ENCODE assay signal across 13 cellular contexts in the genomic region with DNA sequence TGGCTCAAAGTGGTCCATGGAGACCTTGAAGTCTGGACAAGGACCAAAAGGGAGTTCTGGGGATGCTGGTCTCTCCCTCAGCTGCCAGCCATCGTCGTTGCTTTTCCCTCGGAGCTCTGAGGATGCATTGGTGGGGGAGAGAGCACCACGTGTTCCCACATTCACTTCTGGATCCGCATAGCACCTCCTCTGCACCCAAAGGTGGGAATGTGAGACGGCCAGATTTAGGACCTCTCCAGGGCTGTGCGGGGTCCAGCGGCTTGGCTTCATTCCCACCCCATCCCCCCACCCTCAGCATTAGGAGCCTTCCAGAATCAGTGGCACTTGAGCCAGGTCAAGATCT. TPM values are rescaled to one million over a fixed set of nuclear protein-coding genes. Genes with fewer than 3 reads are reported as not detected.
A peak's percentile ranks its signal among the peaks of the same experiment; 100 is the strongest.
DNase-seq lines count a peak whose midpoint lies in the region; ATAC-seq and TF ChIP-seq lines count a peak whose summit lies in the region.
"Had no signal": no experiment of that assay in that cellular context is flagged by ENCODE, and none has a peak within 500 bp of the region (broad histone marks: within the 10 kb centered on the region; RNA-seq: fewer than 3 reads in every experiment).

No MANE protein-coding gene starts in this region.

- peak overlapping the region; percentile 39 to 75 for H3K4me3 Mint-ChIP-seq in effector memory CD8-positive, alpha-beta T cell
- H3K4me3 Mint-ChIP-seq in neural crest cell: peak overlapping the region; percentile 90

- H3K9me3 Mint-ChIP-seq in effector memory CD8-positive, alpha-beta T cell: no peaks in the 10 kb centered on the region
- H3K9me3 Mint-ChIP-seq in neural crest cell: no peaks in the 10 kb centered on the region
- H3K9me3 Mint-ChIP-seq: natural killer cell treated with Interleukin-12 subunit alpha and Interleukin-12 subunit beta and Interleukin-15 and Interleukin-18, amount 100 ng/mL, for 72 hours had no signal

- H3K9ac ChIP-seq in HUES48 (ENCODE audit: low read depth, low read length): no peak overlapping the region

- TF ChIP-seq POLR2A in lower leg skin (IDR thresholded peaks at IDR 0.05): no peak

- H3K4me3 ChIP-seq in ACC112 (ENCODE audit: low read depth, low read length) (peak overlapping the region; percentile 77; the same call in 1 of the 2 replicates), HUES48 (ENCODE audit: low read depth, low read length) (peak overlapping the region; percentile 73), lower leg skin (ENCODE audit: low read depth, poor library complexity, severe bottlenecking) (no peak overlapping the region)

- H3K4me1 ChIP-seq in ACC112 (ENCODE audit: control insufficient read depth, insufficient read depth, low read length, unreplicated experiment) (peaks cover 8% of the 10 kb centered on the region), HUES48 (ENCODE audit: control insufficient read depth, insufficient read depth, low read length) (peaks cover 12% of the 10 kb centered on the region)

- intact Hi-C loops in sciatic nerve (cut with DNase I) (loop anchor here (10.0 kb wide), 1 partner anchor 1169 kb away; no protein-coding TSS in a partner anchor), lower leg skin (cut with DNase I; ENCODE audit: low total_unique reads) (no loop called here)

- no peak for ATAC-seq in effector memory CD8-positive, alpha-beta T cell (replicated peaks)
- no peak for ATAC-seq in sciatic nerve
- ATAC-seq: natural killer cell treated with Interleukin-12 subunit alpha and Interleukin-12 subunit beta and Interleukin-15 and Interleukin-18, amount 100 ng/mL, for 72 hours had no signal

- H3K79me2 ChIP-seq in ACC112 (ENCODE audit: control insufficient read depth, insufficient read depth, low read length, unreplicated experiment): no peaks in the 10 kb centered on the region

- no peak overlapping the region for H3K27ac Mint-ChIP-seq in effector memory CD8-positive, alpha-beta T cell
- H3K27ac Mint-ChIP-seq in neural crest cell (ENCODE audit: unreplicated experiment): no peak overlapping the region
- H3K27ac Mint-ChIP-seq: natural killer cell treated with Interleukin-12 subunit alpha and Interleukin-12 subunit beta and Interleukin-15 and Interleukin-18, amount 100 ng/mL, for 72 hours had no signal

- H3K9me3 ChIP-seq in HUES48 (ENCODE audit: control insufficient read depth, insufficient read depth, low read length): no peaks in the 10 kb centered on the region

- no peak for TF ChIP-seq CTCF in neural crest cell (conservative IDR thresholded peaks at IDR 0.05)
- TF ChIP-seq CTCF in lower leg skin (IDR thresholded peaks at IDR 0.05): no peak

- H3K27me3 ChIP-seq in ACC112 (ENCODE audit: insufficient read depth, low read length) (no peaks in the 10 kb centered on the region), HUES48 (ENCODE audit: control insufficient read depth, insufficient read depth, low read length) (peaks cover 5% of the 10 kb centered on the region)

- H3K36me3 ChIP-seq in ACC112 (ENCODE audit: insufficient read depth, low read length) (no peaks in the 10 kb centered on the region), HUES48 (ENCODE audit: control insufficient read depth, insufficient read depth, low read length) (no peaks in the 10 kb centered on the region)

- H3K36me3 Mint-ChIP-seq in effector memory CD8-positive, alpha-beta T cell (ENCODE audit: insufficient read depth): peaks cover 3% of the 10 kb centered on the region
- H3K36me3 Mint-ChIP-seq in neural crest cell (ENCODE audit: low read depth): no peaks in the 10 kb centered on the region
- H3K36me3 Mint-ChIP-seq: natural killer cell treated with Interleukin-12 subunit alpha and Interleukin-12 subunit beta and Interleukin-15 and Interleukin-18, amount 100 ng/mL, for 72 hours had no signal

- H3K27ac ChIP-seq in ACC112 (ENCODE audit: low read depth, low read length) (no peak overlapping the region), HUES48 (ENCODE audit: low read depth, low read length) (no peak overlapping the region)

- peaks cover 35 to 76% of the 10 kb centered on the region in 2 donors for H3K27me3 Mint-ChIP-seq in effector memory CD8-positive, alpha-beta T cell
- H3K27me3 Mint-ChIP-seq in neural crest cell (ENCODE audit: low read depth): peaks cover 10% of the 10 kb centered on the region

- no peak overlapping the region for H2AFZ ChIP-seq in ACC112 (ENCODE audit: low read length, unreplicated experiment)

- peaks cover 3 to 7% of the 10 kb centered on the region in 2 donors for H3K4me1 Mint-ChIP-seq in effector memory CD8-positive, alpha-beta T cell (ENCODE audit: low read depth in 2 of 2)
- H3K4me1 Mint-ChIP-seq in neural crest cell: peaks cover 28% of the 10 kb centered on the region

- DNase-seq in effector memory CD8-positive, alpha-beta T cell: no peak
- DNase-seq in neural crest cell (ENCODE audit: low read depth, low spot score): no peak
- DNase-seq in sciatic nerve (ENCODE audit: low spot score): no peak
- DNase-seq in NCI-H82 (lab: John Stamatoyannopoulos, UW): no peak
- DNase-seq in lower leg skin (ENCODE audit: low spot score in 2 of 2): no peak
- no peak for DNase-seq in cerebellum (ENCODE audit: low spot score)
- DNase-seq: activated T-cell treated with anti-CD3 and anti-CD28 coated beads, Interleukin-2, amount 50 U/mL, for 48 hours; NCI-H187; OCI-M1; trophoblast cell had no signal

- 66 to 69% methylated on average over 6 to 8 of the region's 8 CpGs for WGBS in lower leg skin, 2 donors

RNA-seq across cellular contexts. Expression of a gene that starts 1.1 kb away (rescaled TPM):
- total RNA-seq in neural crest cell: 30.6 and 33.1 TPM in 2 replicates
- 53.2 TPM for total RNA-seq in sciatic nerve
- 10 to 100 TPM in 3 of 4 donors, 1 to 10 TPM in 1; 9.0 to 33.5 (median 20.4) TPM for total RNA-seq in lower leg skin
- 68.0 TPM for total RNA-seq in cerebellum
